Comparison of ENCODE assay signal across 18 cellular contexts in the genomic region with DNA sequence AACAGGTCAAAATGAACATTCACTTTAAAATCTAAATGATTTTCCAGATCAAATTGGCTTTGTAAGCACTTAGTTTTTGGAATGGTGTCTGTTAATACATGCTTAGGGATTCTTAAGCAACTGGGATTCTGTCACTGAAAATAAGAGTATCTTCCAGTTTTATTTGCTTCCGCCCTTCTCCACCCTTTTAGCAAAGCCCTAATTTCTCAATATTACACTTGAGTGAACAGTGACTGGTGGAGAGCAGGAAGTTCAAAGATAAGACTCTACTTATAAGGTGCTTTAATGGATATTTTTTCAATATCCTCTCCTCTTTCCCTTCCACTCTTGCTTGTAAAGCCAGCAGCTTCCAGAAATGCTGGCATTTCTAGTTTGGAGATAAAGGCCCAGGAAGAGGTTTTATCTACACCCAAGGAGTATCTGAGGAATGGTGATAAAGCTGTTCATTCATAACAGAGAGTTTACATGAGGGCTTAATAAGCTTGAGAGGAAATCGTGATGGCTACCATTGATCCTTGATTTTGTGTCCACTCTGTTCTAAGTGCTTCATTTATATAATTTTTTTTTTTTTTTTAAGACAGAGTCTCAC.
"Had no signal": no experiment of that assay in that cellular context is flagged by ENCODE, and none has a peak within 500 bp of the region (broad histone marks: within the 10 kb centered on the region; RNA-seq: fewer than 3 reads in every experiment).

No MANE protein-coding gene starts in this region.

- H3K27ac Mint-ChIP-seq: endodermal cell; memory B cell; naive thymus-derived CD4-positive, alpha-beta T cell; stimulated activated naive B cell treated with anti-CD40 and anti-IgM and Interleukin-4, amounts not matched to agents 10 μg/mL and 1 μg/mL and 100 μg/mL, for 72 hours; stimulated activated naive CD8-positive, alpha-beta T cell treated with anti-CD3 and anti-CD28 coated beads, Interleukin-15, amount 100 ng/mL, for 72 hours had no signal

- H3K36me3 ChIP-seq: neutrophil, right lobe of liver, tibial nerve had no signal

- H3K36me3 Mint-ChIP-seq: memory B cell; naive thymus-derived CD4-positive, alpha-beta T cell; stimulated activated naive B cell treated with anti-CD40 and anti-IgM and Interleukin-4, amounts not matched to agents 10 μg/mL and 1 μg/mL and 100 μg/mL, for 72 hours had no signal

- H3K27ac ChIP-seq: neutrophil, psoas muscle, right lobe of liver, testis, tibial nerve had no signal

- H3K4me1 ChIP-seq: psoas muscle, right lobe of liver, testis had no signal

- H3K4me3 Mint-ChIP-seq: endodermal cell; memory B cell; naive thymus-derived CD4-positive, alpha-beta T cell; stimulated activated naive B cell treated with anti-CD40 and anti-IgM and Interleukin-4, amounts not matched to agents 10 μg/mL and 1 μg/mL and 100 μg/mL, for 72 hours; stimulated activated naive CD8-positive, alpha-beta T cell treated with anti-CD3 and anti-CD28 coated beads, Interleukin-15, amount 100 ng/mL, for 72 hours had no signal

- H3K4me3 ChIP-seq: psoas muscle, right lobe of liver, testis, tibial nerve had no signal

- DNase-seq: cerebellar nuclear complex; dermis blood vessel endothelial cell; endodermal cell; foreskin melanocyte; head of caudate nucleus; hippocampal formation; naive thymus-derived CD4-positive, alpha-beta T cell; psoas muscle; retina; right lobe of liver; stimulated activated CD4-positive, alpha-beta T cell treated with anti-CD3 and anti-CD28 coated beads, Interleukin-2, amount 100 ng/mL, for 24 hours; stimulated activated CD4-positive, alpha-beta T cell treated with anti-CD3 and anti-CD28 coated beads, Interleukin-4, amount 100 ng/mL, for 4 hours; stimulated activated naive B cell treated with anti-CD40 and anti-IgM and Interleukin-4, amounts not matched to agents 10 μg/mL and 1 μg/mL and 100 μg/mL, for 72 hours; stimulated activated naive CD8-positive, alpha-beta T cell treated with anti-CD3 and anti-CD28 coated beads, Interleukin-15, amount 100 ng/mL, for 72 hours; testis had no signal

- ATAC-seq: naive thymus-derived CD4-positive, alpha-beta T cell; psoas muscle; right lobe of liver; stimulated activated naive B cell treated with anti-CD40 and anti-IgM and Interleukin-4, amounts not matched to agents 10 μg/mL and 1 μg/mL and 100 μg/mL, for 72 hours; stimulated activated naive CD8-positive, alpha-beta T cell treated with anti-CD3 and anti-CD28 coated beads, Interleukin-15, amount 100 ng/mL, for 72 hours had no signal

- H3K27me3 ChIP-seq: neutrophil, right lobe of liver, testis, tibial nerve had no signal

- H3K9me3 Mint-ChIP-seq: endodermal cell, memory B cell had no signal

- H3K27me3 Mint-ChIP-seq: stimulated activated naive B cell treated with anti-CD40 and anti-IgM and Interleukin-4, amounts not matched to agents 10 μg/mL and 1 μg/mL and 100 μg/mL, for 72 hours; stimulated activated naive CD8-positive, alpha-beta T cell treated with anti-CD3 and anti-CD28 coated beads, Interleukin-15, amount 100 ng/mL, for 72 hours had no signal

- H3K4me1 Mint-ChIP-seq: memory B cell; naive thymus-derived CD4-positive, alpha-beta T cell; stimulated activated naive B cell treated with anti-CD40 and anti-IgM and Interleukin-4, amounts not matched to agents 10 μg/mL and 1 μg/mL and 100 μg/mL, for 72 hours; stimulated activated naive CD8-positive, alpha-beta T cell treated with anti-CD3 and anti-CD28 coated beads, Interleukin-15, amount 100 ng/mL, for 72 hours had no signal

- H3K9me3 ChIP-seq: neutrophil, psoas muscle, right lobe of liver, testis, tibial nerve had no signal
